Comparison of ENCODE assay signal across 1 cellular context in the genomic region with DNA sequence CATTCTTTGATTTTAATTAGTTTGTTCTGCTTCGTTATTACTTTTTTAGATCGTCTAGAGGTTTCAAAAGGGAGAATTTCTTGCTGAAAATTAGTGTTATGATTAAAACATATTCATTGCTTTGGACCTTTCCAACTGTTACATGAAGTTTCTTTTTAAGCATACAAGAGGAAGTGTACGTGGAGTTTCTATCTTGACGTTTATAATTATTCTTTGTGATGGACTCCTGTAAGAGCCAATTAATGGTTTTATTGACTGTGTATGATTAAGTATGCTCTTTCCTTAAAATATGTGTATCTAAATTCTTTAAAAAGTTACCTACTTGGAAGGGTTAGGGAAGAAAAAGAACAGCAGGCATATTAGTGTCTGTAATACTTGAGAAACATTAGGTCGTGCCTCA.
TF ChIP-seq lines count a peak whose summit lies in the region.

No MANE protein-coding gene starts in this region.

TF ChIP-seq in HepG2, 621 proteins besides CTCF, POLR2A, EP300 and RAD21 (continued from another document):
- TF ChIP-seq, protein P1, sequence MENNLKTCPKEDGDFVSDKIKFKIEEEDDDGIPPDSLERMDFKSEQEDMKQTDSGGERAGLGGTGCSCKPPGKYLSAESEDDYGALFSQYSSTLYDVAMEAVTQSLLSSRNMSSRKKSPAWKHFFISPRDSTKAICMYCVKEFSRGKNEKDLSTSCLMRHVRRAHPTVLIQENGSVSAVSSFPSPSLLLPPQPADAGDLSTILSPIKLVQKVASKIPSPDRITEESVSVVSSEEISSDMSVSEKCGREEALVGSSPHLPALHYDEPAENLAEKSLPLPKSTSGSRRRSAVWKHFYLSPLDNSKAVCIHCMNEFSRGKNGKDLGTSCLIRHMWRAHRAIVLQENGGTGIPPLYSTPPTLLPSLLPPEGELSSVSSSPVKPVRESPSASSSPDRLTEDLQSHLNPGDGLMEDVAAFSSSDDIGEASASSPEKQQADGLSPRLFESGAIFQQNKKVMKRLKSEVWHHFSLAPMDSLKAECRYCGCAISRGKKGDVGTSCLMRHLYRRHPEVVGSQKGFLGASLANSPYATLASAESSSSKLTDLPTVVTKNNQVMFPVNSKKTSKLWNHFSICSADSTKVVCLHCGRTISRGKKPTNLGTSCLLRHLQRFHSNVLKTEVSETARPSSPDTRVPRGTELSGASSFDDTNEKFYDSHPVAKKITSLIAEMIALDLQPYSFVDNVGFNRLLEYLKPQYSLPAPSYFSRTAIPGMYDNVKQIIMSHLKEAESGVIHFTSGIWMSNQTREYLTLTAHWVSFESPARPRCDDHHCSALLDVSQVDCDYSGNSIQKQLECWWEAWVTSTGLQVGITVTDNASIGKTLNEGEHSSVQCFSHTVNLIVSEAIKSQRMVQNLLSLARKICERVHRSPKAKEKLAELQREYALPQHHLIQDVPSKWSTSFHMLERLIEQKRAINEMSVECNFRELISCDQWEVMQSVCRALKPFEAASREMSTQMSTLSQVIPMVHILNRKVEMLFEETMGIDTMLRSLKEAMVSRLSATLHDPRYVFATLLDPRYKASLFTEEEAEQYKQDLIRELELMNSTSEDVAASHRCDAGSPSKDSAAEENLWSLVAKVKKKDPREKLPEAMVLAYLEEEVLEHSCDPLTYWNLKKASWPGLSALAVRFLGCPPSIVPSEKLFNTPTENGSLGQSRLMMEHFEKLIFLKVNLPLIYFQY (CRISPR knock-in tag; IDR thresholded peaks at IDR 0.05; ENCODE audit: borderline replicate concordance), result no peak
- TF ChIP-seq, protein P2, sequence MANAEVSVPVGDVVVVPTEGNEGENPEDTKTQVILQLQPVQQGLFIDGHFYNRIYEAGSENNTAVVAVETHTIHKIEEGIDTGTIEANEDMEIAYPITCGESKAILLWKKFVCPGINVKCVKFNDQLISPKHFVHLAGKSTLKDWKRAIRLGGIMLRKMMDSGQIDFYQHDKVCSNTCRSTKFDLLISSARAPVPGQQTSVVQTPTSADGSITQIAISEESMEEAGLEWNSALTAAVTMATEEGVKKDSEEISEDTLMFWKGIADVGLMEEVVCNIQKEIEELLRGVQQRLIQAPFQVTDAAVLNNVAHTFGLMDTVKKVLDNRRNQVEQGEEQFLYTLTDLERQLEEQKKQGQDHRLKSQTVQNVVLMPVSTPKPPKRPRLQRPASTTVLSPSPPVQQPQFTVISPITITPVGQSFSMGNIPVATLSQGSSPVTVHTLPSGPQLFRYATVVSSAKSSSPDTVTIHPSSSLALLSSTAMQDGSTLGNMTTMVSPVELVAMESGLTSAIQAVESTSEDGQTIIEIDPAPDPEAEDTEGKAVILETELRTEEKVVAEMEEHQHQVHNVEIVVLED (CRISPR knock-in tag; IDR thresholded peaks at IDR 0.05; ENCODE audit: borderline replicate concordance), result no peak
- TF ChIP-seq IKZF1 (IDR thresholded peaks at IDR 0.05) (no peak), KDM6A (CRISPR knock-in tag; IDR thresholded peaks at IDR 0.05; ENCODE audit: low read depth) (no peak), ZFP36L1 (CRISPR knock-in tag; IDR thresholded peaks at IDR 0.05) (no peak)
- TF ChIP-seq, protein P3, sequence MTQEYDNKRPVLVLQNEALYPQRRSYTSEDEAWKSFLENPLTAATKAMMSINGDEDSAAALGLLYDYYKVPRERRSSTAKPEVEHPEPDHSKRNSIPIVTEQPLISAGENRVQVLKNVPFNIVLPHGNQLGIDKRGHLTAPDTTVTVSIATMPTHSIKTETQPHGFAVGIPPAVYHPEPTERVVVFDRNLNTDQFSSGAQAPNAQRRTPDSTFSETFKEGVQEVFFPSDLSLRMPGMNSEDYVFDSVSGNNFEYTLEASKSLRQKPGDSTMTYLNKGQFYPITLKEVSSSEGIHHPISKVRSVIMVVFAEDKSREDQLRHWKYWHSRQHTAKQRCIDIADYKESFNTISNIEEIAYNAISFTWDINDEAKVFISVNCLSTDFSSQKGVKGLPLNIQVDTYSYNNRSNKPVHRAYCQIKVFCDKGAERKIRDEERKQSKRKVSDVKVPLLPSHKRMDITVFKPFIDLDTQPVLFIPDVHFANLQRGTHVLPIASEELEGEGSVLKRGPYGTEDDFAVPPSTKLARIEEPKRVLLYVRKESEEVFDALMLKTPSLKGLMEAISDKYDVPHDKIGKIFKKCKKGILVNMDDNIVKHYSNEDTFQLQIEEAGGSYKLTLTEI (CRISPR knock-in tag; conservative IDR thresholded peaks at IDR 0.05), result no peak
